Comparison of ENCODE assay signal across 15 cellular contexts in genomic region chr1:151906324-151906645, GRCh38. TPM values are rescaled to one million over a fixed set of nuclear protein-coding genes. Genes with fewer than 3 reads are reported as not detected.
A peak's percentile ranks its signal among the peaks of the same experiment; 100 is the strongest.
DNase-seq lines count a peak whose midpoint lies in the region; ATAC-seq and TF ChIP-seq lines count a peak whose summit lies in the region.
"Not testable (repeated sequence)": the region's sequence is repeated elsewhere in the genome, so short reads cannot be mapped to it uniquely, and the experiment has no call there.
"Had no signal": no experiment of that assay in that cellular context is flagged by ENCODE, and none has a peak within 500 bp of the region (broad histone marks: within the 10 kb centered on the region; RNA-seq: fewer than 3 reads in every experiment).

No MANE protein-coding gene starts in this region.

- DNase-seq in CD4-positive, CD25-positive, alpha-beta regulatory T cell; WERI-Rb-1; activated CD8-positive, alpha-beta T cell treated with anti-CD3 and anti-CD28 coated beads for 36 hours; activated naive CD4-positive, alpha-beta T cell treated with anti-CD3 and anti-CD28 coated beads for 36 hours; activated naive CD8-positive, alpha-beta T cell treated with anti-CD3 and anti-CD28 coated beads, Interleukin-2, amount 50 U/mL, for 24 hours; hepatocyte (ENCODE audit: low spot score); naive thymus-derived CD8-positive, alpha-beta T cell: not testable (repeated sequence)

- TF ChIP-seq CTCF in WERI-Rb-1 (IDR thresholded peaks at IDR 0.05; ENCODE audit: low read depth, low read length); activated CD8-positive, alpha-beta T cell treated with anti-CD3 and anti-CD28 coated beads for 36 hours (IDR thresholded peaks at IDR 0.05); hepatocyte (IDR thresholded peaks at IDR 0.05; ENCODE audit: poor library complexity): not testable (repeated sequence)

- H3K27me3 ChIP-seq in CD4-positive, CD25-positive, alpha-beta regulatory T cell (ENCODE audit: control insufficient read depth, insufficient read depth, low read length); hepatocyte: not testable (repeated sequence)
- peaks cover 18% of the 10 kb centered on the region for H3K27me3 ChIP-seq in WERI-Rb-1 (ENCODE audit: insufficient read depth, low read depth, severe bottlenecking)

- H2AFZ ChIP-seq in hepatocyte: not testable (repeated sequence)

- not testable (repeated sequence) for H3K27me3 Mint-ChIP-seq in CD4-positive, CD25-positive, alpha-beta regulatory T cell; T-helper 1 cell treated with Interleukin-12 subunit alpha and Interleukin-12 subunit beta and Interleukin-4 antibody, amounts not matched to agents 30 μg/mL and 1 μg/mL, for 36 hours (ENCODE audit: low read depth); activated CD8-positive, alpha-beta T cell treated with anti-CD3 and anti-CD28 coated beads for 36 hours; activated naive CD4-positive, alpha-beta T cell treated with anti-CD3 and anti-CD28 coated beads for 36 hours (ENCODE audit: low read depth); activated naive CD8-positive, alpha-beta T cell treated with anti-CD3 and anti-CD28 coated beads, Interleukin-2, amount 50 U/mL, for 24 hours; naive thymus-derived CD8-positive, alpha-beta T cell

- H3K9me3 Mint-ChIP-seq in CD4-positive, CD25-positive, alpha-beta regulatory T cell: peaks cover 0 to 16% (median 7%) of the 10 kb centered on the region in 7 donors
- H3K9me3 Mint-ChIP-seq in T-helper 1 cell treated with Interleukin-12 subunit alpha and Interleukin-12 subunit beta and Interleukin-4 antibody, amounts not matched to agents 30 μg/mL and 1 μg/mL, for 36 hours: peaks cover 53% of the 10 kb centered on the region
- H3K9me3 Mint-ChIP-seq in activated CD8-positive, alpha-beta T cell treated with anti-CD3 and anti-CD28 coated beads for 36 hours: peaks cover 27% of the 10 kb centered on the region
- H3K9me3 Mint-ChIP-seq in activated naive CD4-positive, alpha-beta T cell treated with anti-CD3 and anti-CD28 coated beads for 36 hours: peaks cover 36% of the 10 kb centered on the region
- peaks cover 20% of the 10 kb centered on the region for H3K9me3 Mint-ChIP-seq in activated naive CD8-positive, alpha-beta T cell treated with anti-CD3 and anti-CD28 coated beads, Interleukin-2, amount 50 U/mL, for 24 hours
- peaks cover 0 to 34% (median 9%) of the 10 kb centered on the region in 9 donors for H3K9me3 Mint-ChIP-seq in naive thymus-derived CD8-positive, alpha-beta T cell

- H4K20me1 ChIP-seq in hepatocyte (ENCODE audit: insufficient read depth, poor library complexity, severe bottlenecking): not testable (repeated sequence)

- H3K9me3 ChIP-seq in CD4-positive, CD25-positive, alpha-beta regulatory T cell (ENCODE audit: control insufficient read depth in 2 of 2, low read length in 2 of 2): peaks cover 0 to 10% of the 10 kb centered on the region in 2 experiments
- H3K9me3 ChIP-seq in WERI-Rb-1 (ENCODE audit: severe bottlenecking): peaks cover 58% of the 10 kb centered on the region
- H3K9me3 ChIP-seq in hepatocyte (ENCODE audit: low read depth): not testable (repeated sequence)

- H3K4me3 Mint-ChIP-seq in CD4-positive, CD25-positive, alpha-beta regulatory T cell: peak overlapping the region in 2 of 4 donors; percentile 75 to 91
- H3K4me3 Mint-ChIP-seq in T-helper 1 cell treated with Interleukin-12 subunit alpha and Interleukin-12 subunit beta and Interleukin-4 antibody, amounts not matched to agents 30 μg/mL and 1 μg/mL, for 36 hours: peak overlapping the region; percentile 10
- not testable (repeated sequence) for H3K4me3 Mint-ChIP-seq in activated CD8-positive, alpha-beta T cell treated with anti-CD3 and anti-CD28 coated beads for 36 hours
- H3K4me3 Mint-ChIP-seq in activated naive CD4-positive, alpha-beta T cell treated with anti-CD3 and anti-CD28 coated beads for 36 hours: peak overlapping the region; percentile 7
- H3K4me3 Mint-ChIP-seq in activated naive CD8-positive, alpha-beta T cell treated with anti-CD3 and anti-CD28 coated beads, Interleukin-2, amount 50 U/mL, for 24 hours: peak overlapping the region; percentile 11
- peak overlapping the region in 5 of 10 donors; percentile 22 to 86 (median 55) for H3K4me3 Mint-ChIP-seq in naive thymus-derived CD8-positive, alpha-beta T cell

- H3K36me3 ChIP-seq in CD4-positive, CD25-positive, alpha-beta regulatory T cell (ENCODE audit: control insufficient read depth, insufficient read depth, low read length); WERI-Rb-1; hepatocyte (replicated peaks; ENCODE audit: insufficient read depth, low read depth): not testable (repeated sequence)

- ATAC-seq in CD4-positive, CD25-positive, alpha-beta regulatory T cell (ENCODE audit: low read depth in 2 of 2); activated CD8-positive, alpha-beta T cell treated with anti-CD3 and anti-CD28 coated beads for 36 hours; activated naive CD8-positive, alpha-beta T cell treated with anti-CD3 and anti-CD28 coated beads, Interleukin-2, amount 50 U/mL, for 24 hours; naive thymus-derived CD8-positive, alpha-beta T cell: not testable (repeated sequence)

- WGBS in hepatocyte (ENCODE audit: low lambda C conversion rate, missing lambda C conversion rate): 97% methylated on average over 11 of the region's 14 CpGs

- peak overlapping the region; percentile 83 for H3K27ac ChIP-seq in CD4-positive, CD25-positive, alpha-beta regulatory T cell (ENCODE audit: insufficient read depth, low read length, poor library complexity, severe bottlenecking)
- H3K27ac ChIP-seq in WERI-Rb-1 (peak overlapping the region; percentile 44), hepatocyte (peak overlapping the region; percentile 98)

- not testable (repeated sequence) for H3K9me2 ChIP-seq in hepatocyte (replicated peaks; ENCODE audit: insufficient read depth)

- peaks cover 27% of the 10 kb centered on the region for H3K36me3 Mint-ChIP-seq in CD4-positive, CD25-positive, alpha-beta regulatory T cell
- peaks cover 61% of the 10 kb centered on the region for H3K36me3 Mint-ChIP-seq in T-helper 1 cell treated with Interleukin-12 subunit alpha and Interleukin-12 subunit beta and Interleukin-4 antibody, amounts not matched to agents 30 μg/mL and 1 μg/mL, for 36 hours (ENCODE audit: low read depth)
- peaks cover 65% of the 10 kb centered on the region for H3K36me3 Mint-ChIP-seq in activated CD8-positive, alpha-beta T cell treated with anti-CD3 and anti-CD28 coated beads for 36 hours (ENCODE audit: low read depth)
- H3K36me3 Mint-ChIP-seq in activated naive CD4-positive, alpha-beta T cell treated with anti-CD3 and anti-CD28 coated beads for 36 hours (ENCODE audit: low read depth): peaks cover 52% of the 10 kb centered on the region
- peaks cover 62% of the 10 kb centered on the region for H3K36me3 Mint-ChIP-seq in activated naive CD8-positive, alpha-beta T cell treated with anti-CD3 and anti-CD28 coated beads, Interleukin-2, amount 50 U/mL, for 24 hours (ENCODE audit: low read depth)
- peaks cover 8 to 30% (median 27%) of the 10 kb centered on the region in 3 donors for H3K36me3 Mint-ChIP-seq in naive thymus-derived CD8-positive, alpha-beta T cell

- POLR2A ChIA-PET in activated CD8-positive, alpha-beta T cell treated with anti-CD3 and anti-CD28 coated beads for 36 hours (lab: Charles Lee): interaction anchor here (1.2 kb wide), 1 partner anchor 81 kb away, joined by 3 read pairs; no protein-coding TSS in a partner anchor
- POLR2A ChIA-PET in naive thymus-derived CD8-positive, alpha-beta T cell (lab: Charles Lee): interaction anchor here (1.4 to 8.1 kb wide), 2 partner anchors 11 to 29 kb away, joined by 3 to 189 read pairs; no protein-coding TSS in a partner anchor

- H3K27ac Mint-ChIP-seq in CD4-positive, CD25-positive, alpha-beta regulatory T cell: peak overlapping the region in 2 of 3 donors; percentile 82 to 92
- H3K27ac Mint-ChIP-seq in T-helper 1 cell treated with Interleukin-12 subunit alpha and Interleukin-12 subunit beta and Interleukin-4 antibody, amounts not matched to agents 30 μg/mL and 1 μg/mL, for 36 hours: not testable (repeated sequence)
- peak overlapping the region; percentile 78 for H3K27ac Mint-ChIP-seq in activated CD8-positive, alpha-beta T cell treated with anti-CD3 and anti-CD28 coated beads for 36 hours
- peak overlapping the region; percentile 75 for H3K27ac Mint-ChIP-seq in activated naive CD4-positive, alpha-beta T cell treated with anti-CD3 and anti-CD28 coated beads for 36 hours
- H3K27ac Mint-ChIP-seq in activated naive CD8-positive, alpha-beta T cell treated with anti-CD3 and anti-CD28 coated beads, Interleukin-2, amount 50 U/mL, for 24 hours: peak overlapping the region; percentile 60
- H3K27ac Mint-ChIP-seq in naive thymus-derived CD8-positive, alpha-beta T cell: peak overlapping the region in 9 of 10 donors; percentile 24 to 97 (median 85)

- CTCF ChIA-PET in activated CD8-positive, alpha-beta T cell treated with anti-CD3 and anti-CD28 coated beads for 36 hours (lab: Charles Lee): not testable (repeated sequence)
- CTCF ChIA-PET in activated naive CD4-positive, alpha-beta T cell treated with anti-CD3 and anti-CD28 coated beads for 36 hours (lab: Charles Lee): interaction anchor here (0.6 to 1.4 kb wide), 2 partner anchors 8 to 45 kb away, joined by 5 to 6 read pairs; no protein-coding TSS in a partner anchor

- H3K4me3 ChIP-seq in CD4-positive, CD25-positive, alpha-beta regulatory T cell (ENCODE audit: low read depth, low read length); WERI-Rb-1 (ENCODE audit: low read depth, low read length); hepatocyte: not testable (repeated sequence)

- intact Hi-C loops in activated CD8-positive, alpha-beta T cell treated with anti-CD3 and anti-CD28 coated beads for 36 hours (cut with micrococcal nuclease): not testable (repeated sequence)
- intact Hi-C loops in activated naive CD4-positive, alpha-beta T cell treated with anti-CD3 and anti-CD28 coated beads for 36 hours (cut with micrococcal nuclease): loop anchor here (5.0 kb wide), 1 partner anchor 624 kb away; the partner anchor contains the start of gene ZNF687

- peaks cover 33 to 74% (median 47%) of the 10 kb centered on the region in 4 donors for H3K4me1 Mint-ChIP-seq in CD4-positive, CD25-positive, alpha-beta regulatory T cell
- H3K4me1 Mint-ChIP-seq in T-helper 1 cell treated with Interleukin-12 subunit alpha and Interleukin-12 subunit beta and Interleukin-4 antibody, amounts not matched to agents 30 μg/mL and 1 μg/mL, for 36 hours (ENCODE audit: low read depth): peaks cover 32% of the 10 kb centered on the region
- H3K4me1 Mint-ChIP-seq in activated CD8-positive, alpha-beta T cell treated with anti-CD3 and anti-CD28 coated beads for 36 hours (ENCODE audit: low read depth): peaks cover 51% of the 10 kb centered on the region
- H3K4me1 Mint-ChIP-seq in activated naive CD4-positive, alpha-beta T cell treated with anti-CD3 and anti-CD28 coated beads for 36 hours (ENCODE audit: low read depth): peaks cover 52% of the 10 kb centered on the region
- peaks cover 55% of the 10 kb centered on the region for H3K4me1 Mint-ChIP-seq in activated naive CD8-positive, alpha-beta T cell treated with anti-CD3 and anti-CD28 coated beads, Interleukin-2, amount 50 U/mL, for 24 hours
- peaks cover 30 to 67% (median 61%) of the 10 kb centered on the region in 4 donors for H3K4me1 Mint-ChIP-seq in naive thymus-derived CD8-positive, alpha-beta T cell

- H3K4me2 ChIP-seq in hepatocyte: peak overlapping the region; percentile 57

- peaks cover 73% of the 10 kb centered on the region for H3K4me1 ChIP-seq in CD4-positive, CD25-positive, alpha-beta regulatory T cell (ENCODE audit: control insufficient read depth, insufficient read depth, low read length, poor library complexity, severe bottlenecking)
- peaks cover 23% of the 10 kb centered on the region for H3K4me1 ChIP-seq in hepatocyte (ENCODE audit: insufficient read depth)

- peaks cover 49% of the 10 kb centered on the region for H3K79me2 ChIP-seq in hepatocyte

RNA-seq across cellular contexts. Expression of gene THEM4, which starts 3.0 kb away (rescaled TPM):
- total RNA-seq in CD4-positive, CD25-positive, alpha-beta regulatory T cell: 69.5 TPM
- polyA plus RNA-seq in CD4-positive, CD25-positive, alpha-beta regulatory T cell: 100 to 1,000 TPM in 3 of 4 donors, 10 to 100 TPM in 1; 99.1 to 146 (median 123) TPM
- 10 to 100 TPM; 19.9 to 22.0 TPM for total RNA-seq in activated CD8-positive, alpha-beta T cell treated with anti-CD3 and anti-CD28 coated beads for 36 hours
- 10 to 100 TPM; 20.1 to 22.0 TPM for total RNA-seq in activated naive CD4-positive, alpha-beta T cell treated with anti-CD3 and anti-CD28 coated beads for 36 hours
- 18.6 and 24.8 TPM in 2 replicates for total RNA-seq in hepatocyte
- 20.2 and 25.2 TPM in 2 replicates for polyA plus RNA-seq in hepatocyte
- 100 to 1,000 TPM; 154 to 166 TPM for total RNA-seq in naive thymus-derived CD8-positive, alpha-beta T cell
- 100 to 1,000 TPM in 2 of 3 donors, 10 to 100 TPM in 1; 82.2 to 116 (median 103) TPM for polyA plus RNA-seq in naive thymus-derived CD8-positive, alpha-beta T cell

RNA-seq across cellular contexts. Expression of gene THEM5, which starts 52.8 kb away (rescaled TPM):
- total RNA-seq in CD4-positive, CD25-positive, alpha-beta regulatory T cell: not detected
- polyA plus RNA-seq in CD4-positive, CD25-positive, alpha-beta regulatory T cell: under 1 TPM in 1 of 4 donors, not detected in 3; 0.25 TPM
- not detected for total RNA-seq in activated CD8-positive, alpha-beta T cell treated with anti-CD3 and anti-CD28 coated beads for 36 hours
- not detected for total RNA-seq in activated naive CD4-positive, alpha-beta T cell treated with anti-CD3 and anti-CD28 coated beads for 36 hours
- not detected in 2 replicates for total RNA-seq in hepatocyte
- polyA plus RNA-seq in hepatocyte: 0.21 and 0.32 TPM in 2 replicates
- not detected for total RNA-seq in naive thymus-derived CD8-positive, alpha-beta T cell
- not detected for polyA plus RNA-seq in naive thymus-derived CD8-positive, alpha-beta T cell
- total RNA-seq: A673, Calu3, Daoy, H1, HT-29 had no signal
- polyA plus RNA-seq: BJ, CD14-positive monocyte, H1 had no signal

Comparison
In these comparisons a context has a peak if more than half of its experiments do, and no peak if none do; other contexts are left out.
1. H3K27ac ChIP-seq: peak in every context shown above with its lines; median percentile 98 in hepatocyte; 83 in CD4-positive, CD25-positive, alpha-beta regulatory T cell; 44 in WERI-Rb-1.